Comparison of ENCODE assay signal across 8 cellular contexts in genomic region chr7:129502708-129503685, GRCh38. TPM values are rescaled to one million over a fixed set of nuclear protein-coding genes. Genes with fewer than 3 reads are reported as not detected.
DNase-seq lines count a peak whose midpoint lies in the region; ATAC-seq, FAIRE-seq and TF ChIP-seq lines count a peak whose summit lies in the region.

No MANE protein-coding gene starts in this region.

- peak overlapping the region; percentile 68 for H3K27ac ChIP-seq in BLaER1
- H3K27ac ChIP-seq in GM12878 (ENCODE audit: control insufficient read depth, insufficient read depth): no peak overlapping the region
- no peak overlapping the region for H3K27ac ChIP-seq in subcutaneous abdominal adipose tissue (ENCODE audit: low read depth, low read length)

- H3K36me3 ChIP-seq in BLaER1: no peaks in the 10 kb centered on the region
- H3K36me3 ChIP-seq in GM12878 (ENCODE audit: control insufficient read depth in 2 of 2, insufficient read depth in 2 of 2, low read length in 1 of 2): no peaks in the 10 kb centered on the region
- H3K36me3 ChIP-seq in kidney epithelial cell (ENCODE audit: control insufficient read depth, insufficient read depth, low read length): no peaks in the 10 kb centered on the region
- H3K36me3 ChIP-seq in subcutaneous abdominal adipose tissue (ENCODE audit: control insufficient read depth in 5 of 5, insufficient read depth in 5 of 5, low read length in 5 of 5): no peaks in the 10 kb centered on the region

- TF ChIP-seq EP300 in GM12878 (IDR thresholded peaks at IDR 0.05; ENCODE audit: borderline replicate concordance in 1 of 2, control insufficient read depth in 1 of 2, low read depth in 2 of 2, low read length in 2 of 2): no peak

- POLR2A ChIA-PET in GM12878 (lab: Charles Lee): interaction anchor here (0.6 kb wide), 1 partner anchor 17 kb away, joined by 3 read pairs; no protein-coding TSS in a partner anchor

- H3K9me3 ChIP-seq in BLaER1 (no peaks in the 10 kb centered on the region), GM12878 (replicated peaks; ENCODE audit: control insufficient read depth, insufficient read depth, low read length) (no peaks in the 10 kb centered on the region), subcutaneous abdominal adipose tissue (ENCODE audit: control insufficient read depth in 5 of 5, low read length in 5 of 5) (no peaks in the 10 kb centered on the region)

- TF ChIP-seq RAD21 in GM12878 (IDR thresholded peaks at IDR 0.05; ENCODE audit: insufficient read depth, low read depth, low read length): no peak

- ATAC-seq in GM21367 (IDR thresholded peaks at IDR 0.05; ENCODE audit: unreplicated experiment) (peak; percentile 3), GM12878 (peak; percentile 32)

- H2AFZ ChIP-seq in GM12878 (ENCODE audit: control insufficient read depth, low read depth, low read length): peak overlapping the region; percentile 88

- intact Hi-C loops in GM12878 (cut with micrococcal nuclease; ENCODE audit: unreplicated experiment): loop anchor here (10.0 kb wide), 1 partner anchor 222 kb away; no protein-coding TSS in a partner anchor

- H3K4me3 ChIP-seq in BLaER1 (peak overlapping the region; percentile 72), GM12878 (peak overlapping the region; percentile 61; the same call in 1 of the 2 replicates), kidney epithelial cell (ENCODE audit: low read depth, low read length) (peak overlapping the region; percentile 51), subcutaneous abdominal adipose tissue (ENCODE audit: low read depth in 1 of 5, low read length in 5 of 5) (peak overlapping the region in 4 of 5 donors; percentile 51 to 69 (median 62))

- H3K4me2 ChIP-seq in BLaER1 (peak overlapping the region; percentile 98), GM12878 (ENCODE audit: control insufficient read depth, insufficient read depth) (peak overlapping the region; percentile 93)

- 17% methylated on average over 50 of the region's 58 CpGs for WGBS in GM12878 (ENCODE audit: insufficient coverage, insufficient replicate concordance, low lambda C conversion rate, missing lambda C conversion rate)

- DNase-seq in NCI-H69 (lab: John Stamatoyannopoulos, UW) (peak; percentile 68), GM12878 (ENCODE audit: low read depth, low spot score) (no peak), kidney epithelial cell (ENCODE audit: low read depth) (no peak), NCI-H1105 (lab: John Stamatoyannopoulos, UW) (no peak), dedifferentiated amniotic fluid mesenchymal stem cell (ENCODE audit: extremely low spot score) (no peak)

- CTCF ChIA-PET in GM12878 (lab: Yijun Ruan, JAX): interaction anchor here (0.7 to 0.8 kb wide), 2 partner anchors 132 to 158 kb away, joined by 3 read pairs; no protein-coding TSS in a partner anchor

- no peaks in the 10 kb centered on the region for H4K20me1 ChIP-seq in BLaER1
- no peaks in the 10 kb centered on the region for H4K20me1 ChIP-seq in GM12878 (ENCODE audit: control insufficient read depth, insufficient read depth)

- peak overlapping the region; percentile 75 for H3K9ac ChIP-seq in BLaER1
- peak overlapping the region; percentile 58; the same call in 1 of the 2 replicates for H3K9ac ChIP-seq in GM12878 (ENCODE audit: control insufficient read depth, insufficient read depth, low read length)
- peak overlapping the region in 1 of 5 donors; percentile 59 for H3K9ac ChIP-seq in subcutaneous abdominal adipose tissue (ENCODE audit: low read length in 5 of 5)

- SMC1A ChIA-PET in GM12878 (lab: Charles Lee; ENCODE audit: uncharacterized antibody, unreplicated experiment): interaction anchor here (0.9 kb wide), 2 partner anchors 118 to 160 kb away, joined by 3 read pairs; no protein-coding TSS in a partner anchor

- TF ChIP-seq POLR2A in GM12878 (IDR thresholded peaks at IDR 0.05; ENCODE audit: low read depth, low read length): no peak

- RAD21 ChIA-PET in GM12878 (lab: Charles Lee; ENCODE audit: unreplicated experiment): no interaction called here

- H3K79me2 ChIP-seq in GM12878 (ENCODE audit: control insufficient read depth, insufficient read depth, low read length): no peaks in the 10 kb centered on the region

- in situ Hi-C loops in GM12878 (cut with MboI): no loop called here

- TF ChIP-seq CTCF in GM12878 (IDR thresholded peaks at IDR 0.05 in 2 of 3, conservative IDR thresholded peaks at IDR 0.05 in 1 of 3; ENCODE audit: control insufficient read depth in 2 of 3, extremely low read depth in 1 of 3, insufficient read depth in 1 of 3, low read depth in 3 of 3, low read length in 3 of 3) (0 out of 6 replicates have a peak, but pooled peaks of 1 of the 3 experiments have one; percentile 3), kidney epithelial cell (IDR thresholded peaks at IDR 0.05; ENCODE audit: insufficient read depth, low read length, poor library complexity, severe bottlenecking) (peak; percentile 20)

- H3K27me3 ChIP-seq in BLaER1 (no peaks in the 10 kb centered on the region), GM12878 (replicated peaks in 1 of 2; ENCODE audit: control insufficient read depth in 2 of 2, insufficient read depth in 2 of 2, low read length in 1 of 2) (no peaks in the 10 kb centered on the region; a peak in 1 of 4 replicates), kidney epithelial cell (ENCODE audit: control insufficient read depth, insufficient read depth, low read length) (no peaks in the 10 kb centered on the region), subcutaneous abdominal adipose tissue (ENCODE audit: control insufficient read depth in 5 of 5, insufficient read depth in 4 of 5, low read length in 5 of 5) (peaks cover 8 to 12% (median 9%) of the 10 kb centered on the region in 5 donors)

- FAIRE-seq in GM12878 (lab: Jason Lieb, UNC): no peak

- no TSS peak for BruUV-seq in GM12878 (replicated peaks; lab: Mats Ljungman, UMichigan)

- H3K4me1 ChIP-seq in BLaER1 (peaks cover 30% of the 10 kb centered on the region), GM12878 (ENCODE audit: control insufficient read depth, insufficient read depth, low read length) (peaks cover 17% of the 10 kb centered on the region; the same call in 1 of the 2 replicates), subcutaneous abdominal adipose tissue (ENCODE audit: control insufficient read depth in 5 of 5, insufficient read depth in 5 of 5, low read length in 5 of 5) (peaks cover 0 to 16% (median 11%) of the 10 kb centered on the region in 5 donors)

TF ChIP-seq in GM12878, 131 proteins besides CTCF, POLR2A, EP300 and RAD21 (continues in another document):
- TF ChIP-seq, protein P1, sequence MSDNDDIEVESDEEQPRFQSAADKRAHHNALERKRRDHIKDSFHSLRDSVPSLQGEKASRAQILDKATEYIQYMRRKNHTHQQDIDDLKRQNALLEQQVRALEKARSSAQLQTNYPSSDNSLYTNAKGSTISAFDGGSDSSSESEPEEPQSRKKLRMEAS (IDR thresholded peaks at IDR 0.05; ENCODE audit: low read depth, low read length): no peak
- TF ChIP-seq FOXM1 (IDR thresholded peaks at IDR 0.05; ENCODE audit: low read depth, low read length): no peak
- TF ChIP-seq ATF3 (IDR thresholded peaks at IDR 0.05; ENCODE audit: borderline replicate concordance, extremely low read depth, low read depth, low read length): no peak
- no peak for TF ChIP-seq HDGF (IDR thresholded peaks at IDR 0.05)
- TF ChIP-seq TAF1 (IDR thresholded peaks at IDR 0.05; ENCODE audit: borderline replicate concordance, low read depth, low read length): no peak
- no peak for TF ChIP-seq WRNIP1 (IDR thresholded peaks at IDR 0.05; ENCODE audit: borderline replicate concordance, low read depth, low read length)
- 0 out of 2 replicates have a peak, but pooled peaks have one; percentile 34 for TF ChIP-seq LARP7 (IDR thresholded peaks at IDR 0.05)
- TF ChIP-seq TARDBP (IDR thresholded peaks at IDR 0.05; ENCODE audit: borderline replicate concordance): no peak
- TF ChIP-seq ZZZ3 (IDR thresholded peaks at IDR 0.05; ENCODE audit: control insufficient read depth, insufficient read length, low read depth): no peak
- TF ChIP-seq KDM1A (IDR thresholded peaks at IDR 0.05; ENCODE audit: borderline replicate concordance): no peak
- no peak for TF ChIP-seq USF1 (IDR thresholded peaks at IDR 0.05; ENCODE audit: borderline replicate concordance, extremely low read length, insufficient read depth, low read depth, low read length)
- TF ChIP-seq ETV6 (conservative IDR thresholded peaks at IDR 0.05 in 1 of 2, IDR thresholded peaks at IDR 0.05 in 1 of 2; ENCODE audit: borderline replicate concordance in 1 of 2, low read depth in 1 of 2): no peak
- no peak for TF ChIP-seq SRF (IDR thresholded peaks at IDR 0.05; ENCODE audit: low read depth in 2 of 2, low read length in 2 of 2)
- TF ChIP-seq FOXK2 (IDR thresholded peaks at IDR 0.05): no peak
- TF ChIP-seq IKZF1 (conservative IDR thresholded peaks at IDR 0.05): peak; percentile 26; the same call in 1 of the 2 replicates

RNA-seq across cellular contexts. Expression of gene SMKR1, which starts 0.7 kb away (rescaled TPM):
- not detected in 2 replicates for total RNA-seq in GM12878 (2013; cell fraction: nucleolus; rRNA removed)
- 0.16 and 0.45 TPM in 2 replicates for total RNA-seq in GM12878 (2014; rRNA removed)
- 0.97 and 2.6 TPM in 2 replicates for total RNA-seq in GM12878 (2014; rRNA removed; fragmentation: Illumina TruSeq; extraction: Trizol)
- total RNA-seq in GM12878 (2021): 1.3 and 1.6 TPM in 2 replicates
- 0.51 TPM for polyA plus RNA-seq in GM12878 (2011; ENCODE audit: low read depth)
- 0.37 and 0.55 TPM in 2 replicates for polyA plus RNA-seq in GM12878 (2011; rRNA removed)
- 0.34 and 0.65 TPM in 2 replicates for polyA plus RNA-seq in GM12878 (2011; cell fraction: cytosol; rRNA removed)
- 0.15 and 0.22 TPM in 2 replicates for polyA plus RNA-seq in GM12878 (2011; cell fraction: nucleus; rRNA removed)
- 0.52 and 1.3 TPM in 2 replicates for polyA plus RNA-seq in GM12878 (2012)
- 0.79 and 0.95 TPM in 2 replicates for polyA plus RNA-seq in GM12878 (2014; fragmentation: Illumina TruSeq; extraction: Trizol)
- under 1 TPM; 0.63 to 0.69 TPM for polyA plus RNA-seq in GM12878 (2014; fragmentation: Nextera tagmentation; extraction: Ambion mirVana)
- 1.4 and 1.6 TPM in 2 replicates for polyA plus RNA-seq in GM12878 (2014; rRNA removed)
- 1 to 10 TPM in 1 of 2 experiments, under 1 TPM in 1; 0.86 to 1.9 TPM for polyA plus RNA-seq in GM12878 (2016; fragmentation: Nextera tagmentation; extraction: Ambion mirVana)
- polyA minus RNA-seq in GM12878 (2011; rRNA and poly(A)+ RNA removed): not detected in 2 replicates
- polyA minus RNA-seq in GM12878 (2011; cell fraction: cytosol; rRNA and poly(A)+ RNA removed): not detected in 2 replicates
- polyA minus RNA-seq in GM12878 (2011; cell fraction: nucleus; rRNA and poly(A)+ RNA removed): not detected in 2 replicates
- 0.48 TPM in 1 of 2 replicates, not detected in the other for total RNA-seq in kidney epithelial cell
